ENCODE assay signal across 17 cellular contexts in genomic region chr11:124868322-124869274, GRCh38. TPM values are rescaled to one million over a fixed set of nuclear protein-coding genes. Genes with fewer than 3 reads are reported as not detected.
DNase-seq lines count a peak whose midpoint lies in the region; ATAC-seq and TF ChIP-seq lines count a peak whose summit lies in the region.
"Had no signal": no experiment of that assay in that cellular context is flagged by ENCODE, and none has a peak within 500 bp of the region (broad histone marks: within the 10 kb centered on the region; RNA-seq: fewer than 3 reads in every experiment).

No MANE protein-coding gene starts in this region.

- no peak overlapping the region for H3K4me3 ChIP-seq in LNCaP clone FGC (ENCODE audit: low read depth, low read length)
- no peak overlapping the region for H3K4me3 ChIP-seq in endodermal cell (ENCODE audit: low read length)
- no peak overlapping the region for H3K4me3 ChIP-seq in upper lobe of right lung
- H3K4me3 ChIP-seq: body of pancreas, gastroesophageal sphincter, Peyer's patch, psoas muscle, transverse colon had no signal

- no peaks in the 10 kb centered on the region for H3K9me3 ChIP-seq in endodermal cell (ENCODE audit: control insufficient read depth, low read length)
- H3K9me3 ChIP-seq in upper lobe of right lung = no peaks in the 10 kb centered on the region
- H3K9me3 ChIP-seq: body of pancreas, gastroesophageal sphincter, Peyer's patch, psoas muscle, transverse colon had no signal

- peak overlapping the region; percentile 39 for H3K4me3 Mint-ChIP-seq in activated T-cell treated with anti-CD3 and anti-CD28 coated beads, Interleukin-2, amount 50 U/mL, for 24 hours
- H3K4me3 Mint-ChIP-seq in endodermal cell (no peak overlapping the region), progenitor cell of endocrine pancreas (ENCODE audit: low read depth) (no peak overlapping the region)

- DNase-seq in activated T-cell treated with anti-CD3 and anti-CD28 coated beads, Interleukin-2, amount 50 U/mL, for 24 hours = peak; percentile 42
- DNase-seq in activated T-cell treated with anti-CD3 and anti-CD28 coated beads for 4 hours (no peak), LNCaP clone FGC (ENCODE audit: low read depth) (no peak), endodermal cell (peak; percentile 71), progenitor cell of endocrine pancreas (ENCODE audit: low spot score, unreplicated experiment) (no peak), upper lobe of right lung (no peak)
- DNase-seq: activated CD4-positive, CD25-positive, alpha-beta regulatory T cell; DMS79; NCI-H510A; psoas muscle; transverse colon had no signal

- H3K4me1 ChIP-seq in endodermal cell (ENCODE audit: control insufficient read depth, insufficient read depth, low read length) (peaks cover 8% of the 10 kb centered on the region), upper lobe of right lung (peaks cover 15% of the 10 kb centered on the region)

- H3K36me3 ChIP-seq in endodermal cell (ENCODE audit: control insufficient read depth, insufficient read depth, low read length) (no peaks in the 10 kb centered on the region), upper lobe of right lung (no peaks in the 10 kb centered on the region)
- H3K36me3 ChIP-seq: gastroesophageal sphincter, Peyer's patch, transverse colon had no signal

- peaks cover 41% of the 10 kb centered on the region for H3K4me1 Mint-ChIP-seq in activated T-cell treated with anti-CD3 and anti-CD28 coated beads, Interleukin-2, amount 50 U/mL, for 24 hours (ENCODE audit: low read depth)
- H3K4me1 Mint-ChIP-seq in endodermal cell (peaks cover 6% of the 10 kb centered on the region), progenitor cell of endocrine pancreas (ENCODE audit: low read depth) (peaks cover 1% of the 10 kb centered on the region)

- H3K27me3 ChIP-seq in endodermal cell (ENCODE audit: control insufficient read depth, insufficient read depth, low read length, poor library complexity, severe bottlenecking) (peaks cover 100% of the 10 kb centered on the region), upper lobe of right lung (peaks cover 91% of the 10 kb centered on the region)

- H3K36me3 Mint-ChIP-seq in activated T-cell treated with anti-CD3 and anti-CD28 coated beads, Interleukin-2, amount 50 U/mL, for 24 hours (ENCODE audit: low read depth) = no peaks in the 10 kb centered on the region
- H3K36me3 Mint-ChIP-seq in endodermal cell (ENCODE audit: low read depth) = no peaks in the 10 kb centered on the region
- H3K36me3 Mint-ChIP-seq in progenitor cell of endocrine pancreas (ENCODE audit: insufficient read depth) = no peaks in the 10 kb centered on the region

- 18 to 21% methylated on average over 29 to 63 of the region's 63 CpGs for WGBS in endodermal cell (ENCODE audit: insufficient coverage in 1 of 2, insufficient read length in 1 of 2), 2 experiments

- H3K27ac ChIP-seq in endodermal cell (ENCODE audit: low read depth, low read length) (no peak overlapping the region), upper lobe of right lung (no peak overlapping the region)
- H3K27ac ChIP-seq: body of pancreas, gastroesophageal sphincter, Peyer's patch, psoas muscle, transverse colon had no signal

- no peak overlapping the region for H3K27ac Mint-ChIP-seq in activated T-cell treated with anti-CD3 and anti-CD28 coated beads, Interleukin-2, amount 50 U/mL, for 24 hours
- no peak overlapping the region for H3K27ac Mint-ChIP-seq in endodermal cell
- no peak overlapping the region for H3K27ac Mint-ChIP-seq in progenitor cell of endocrine pancreas

- intact Hi-C loops in upper lobe of right lung (cut with DNase I) = no loop called here

- no peak overlapping the region for H3K9ac ChIP-seq in endodermal cell (ENCODE audit: extremely low read depth, low read length, poor library complexity, severe bottlenecking)

- H3K27me3 Mint-ChIP-seq in activated T-cell treated with anti-CD3 and anti-CD28 coated beads, Interleukin-2, amount 50 U/mL, for 24 hours = peaks cover 99% of the 10 kb centered on the region
- H3K27me3 Mint-ChIP-seq in endodermal cell (ENCODE audit: insufficient read depth) (peaks cover 100% of the 10 kb centered on the region), progenitor cell of endocrine pancreas (peaks cover 100% of the 10 kb centered on the region)

- no peaks in the 10 kb centered on the region for H3K9me3 Mint-ChIP-seq in activated T-cell treated with anti-CD3 and anti-CD28 coated beads, Interleukin-2, amount 50 U/mL, for 24 hours
- H3K9me3 Mint-ChIP-seq in endodermal cell (no peaks in the 10 kb centered on the region), progenitor cell of endocrine pancreas (ENCODE audit: low read depth) (no peaks in the 10 kb centered on the region)

- ATAC-seq in HG02759 (IDR thresholded peaks at IDR 0.05; ENCODE audit: unreplicated experiment) (no peak), upper lobe of right lung (no peak), HG03135 (IDR thresholded peaks at IDR 0.05; ENCODE audit: unreplicated experiment) (no peak)
- ATAC-seq: gastroesophageal sphincter, psoas muscle had no signal

- TF ChIP-seq CTCF in LNCaP clone FGC (IDR thresholded peaks at IDR 0.05; ENCODE audit: control insufficient read depth, extremely low read depth, insufficient read depth) (peak; percentile 31), endodermal cell (conservative IDR thresholded peaks at IDR 0.05) (peak; percentile 40), progenitor cell of endocrine pancreas (IDR thresholded peaks at IDR 0.05; ENCODE audit: unreplicated experiment) (peak; percentile 23), upper lobe of right lung (IDR thresholded peaks at IDR 0.05) (no peak)

RNA-seq across cellular contexts. Expression of gene ROBO3, which starts 3.4 kb away (rescaled TPM):
- total RNA-seq in endodermal cell (10 to 100 TPM; 15.3 to 16.2 TPM), progenitor cell of endocrine pancreas (9.9 and 10.2 TPM in 2 replicates), upper lobe of right lung (12.6 TPM)
- 115 TPM for polyA plus RNA-seq in endodermal cell (2013, experiment 1 of 2)
- 77.1 TPM for polyA plus RNA-seq in endodermal cell (2013, experiment 2 of 2)

RNA-seq across cellular contexts. Expression of gene ROBO4, which starts 29.1 kb away (rescaled TPM):
- total RNA-seq in endodermal cell (under 1 TPM in 1 of 2 donors, not detected in 1; 0.59 TPM), progenitor cell of endocrine pancreas (not detected in 2 replicates), upper lobe of right lung (75.0 TPM)
- 0.04 TPM for polyA plus RNA-seq in endodermal cell (2013, experiment 1 of 2)
- polyA plus RNA-seq in endodermal cell (2013, experiment 2 of 2) = not detected

RNA-seq across cellular contexts. Expression of gene HEPN1, which starts 50.5 kb away (rescaled TPM):
- total RNA-seq in endodermal cell = not detected
- not detected for polyA plus RNA-seq in endodermal cell (2013, experiment 1 of 2)
- polyA plus RNA-seq in endodermal cell (2013, experiment 2 of 2) = not detected
- total RNA-seq in progenitor cell of endocrine pancreas = not detected in 2 replicates
- not detected for total RNA-seq in upper lobe of right lung
- total RNA-seq: body of pancreas, kidney epithelial cell, Peyer's patch, psoas muscle, transverse colon had no signal

Comparison
In these comparisons a context has a peak if more than half of its experiments do, and no peak if none do; other contexts are left out.
1. DNase-seq: peak in activated T-cell treated with anti-CD3 and anti-CD28 coated beads, Interleukin-2, amount 50 U/mL, for 24 hours (single experiment) and endodermal cell (single experiment); none in activated T-cell treated with anti-CD3 and anti-CD28 coated beads for 4 hours (single experiment), LNCaP clone FGC (single experiment), progenitor cell of endocrine pancreas (single experiment) and upper lobe of right lung (single experiment).
2. RNA of gene ROBO4, which starts 29.1 kb away (total RNA-seq): 75.0 TPM in upper lobe of right lung (single experiment); 0.59 TPM in endodermal cell and not detected in progenitor cell of endocrine pancreas; every median in the first group is over 10 times any median in the second.